In genomic region chr6:94272327-94272726, GRCh38 we compare ENCODE assay signal across 15 cellular contexts.
"Had no signal": no experiment of that assay in that cellular context is flagged by ENCODE, and none has a peak within 500 bp of the region (broad histone marks: within the 10 kb centered on the region; RNA-seq: fewer than 3 reads in every experiment).

No MANE protein-coding gene starts in this region.

- H3K36me3 ChIP-seq: brain microvascular endothelial cell, gastroesophageal sphincter, upper lobe of right lung had no signal

- H3K27me3 Mint-ChIP-seq: activated CD4-positive, alpha-beta memory T cell treated with anti-CD3 and anti-CD28 coated beads for 36 hours; activated naive CD8-positive, alpha-beta T cell treated with anti-CD3 and anti-CD28 coated beads for 36 hours; stimulated activated naive CD8-positive, alpha-beta T cell treated with anti-CD3 and anti-CD28 coated beads, Interleukin-15, Interleukin-2, amounts not matched to agents 100 ng/mL and 50 ng/mL, for 24 hours had no signal

- H3K4me3 ChIP-seq: gastroesophageal sphincter, upper lobe of right lung had no signal

- H3K4me3 Mint-ChIP-seq: activated CD4-positive, alpha-beta memory T cell treated with anti-CD3 and anti-CD28 coated beads for 36 hours; activated naive CD8-positive, alpha-beta T cell treated with anti-CD3 and anti-CD28 coated beads for 36 hours; stimulated activated naive CD8-positive, alpha-beta T cell treated with anti-CD3 and anti-CD28 coated beads, Interleukin-15, Interleukin-2, amounts not matched to agents 100 ng/mL and 50 ng/mL, for 24 hours had no signal

- H3K27me3 ChIP-seq: brain microvascular endothelial cell, gastroesophageal sphincter, upper lobe of right lung had no signal

- H2AFZ ChIP-seq: parathyroid adenoma had no signal

- H3K36me3 Mint-ChIP-seq: activated CD4-positive, alpha-beta memory T cell treated with anti-CD3 and anti-CD28 coated beads for 36 hours; activated naive CD8-positive, alpha-beta T cell treated with anti-CD3 and anti-CD28 coated beads for 36 hours had no signal

- H3K9ac ChIP-seq: parathyroid adenoma had no signal

- H3K4me1 Mint-ChIP-seq: activated naive CD8-positive, alpha-beta T cell treated with anti-CD3 and anti-CD28 coated beads for 36 hours had no signal

- H3K27ac ChIP-seq: brain microvascular endothelial cell, gastroesophageal sphincter, parathyroid adenoma, upper lobe of right lung had no signal

- ATAC-seq: gastroesophageal sphincter, upper lobe of right lung had no signal

- H3K4me1 ChIP-seq: gastroesophageal sphincter, parathyroid adenoma, upper lobe of right lung had no signal

- DNase-seq: activated CD4-positive, alpha-beta memory T cell treated with anti-CD3 and anti-CD28 coated beads for 36 hours; activated gamma-delta T cell treated with Interleukin-2 at 50 U/mL for 16 hours; activated naive CD8-positive, alpha-beta T cell treated with anti-CD3 and anti-CD28 coated beads for 36 hours; activated T-cell treated with anti-CD3 and anti-CD28 coated beads, Interleukin-2, amount 50 U/mL, for 48 hours; brain microvascular endothelial cell; cerebellar nuclear complex; dermis blood vessel endothelial cell; kidney glomerular epithelial cell; retina; stimulated activated CD4-positive, alpha-beta T cell treated with anti-CD3 and anti-CD28 coated beads, Interleukin-15, amount 100 ng/mL, for 24 hours; stimulated activated CD4-positive, alpha-beta T cell treated with anti-CD3 and anti-CD28 coated beads, Interleukin-4, amount 100 ng/mL, for 24 hours; upper lobe of right lung had no signal

- H3K79me2 ChIP-seq: parathyroid adenoma had no signal

- H3K9me3 ChIP-seq: upper lobe of right lung had no signal

- H3K27ac Mint-ChIP-seq: activated CD4-positive, alpha-beta memory T cell treated with anti-CD3 and anti-CD28 coated beads for 36 hours; activated naive CD8-positive, alpha-beta T cell treated with anti-CD3 and anti-CD28 coated beads for 36 hours; stimulated activated naive CD8-positive, alpha-beta T cell treated with anti-CD3 and anti-CD28 coated beads, Interleukin-15, Interleukin-2, amounts not matched to agents 100 ng/mL and 50 ng/mL, for 24 hours had no signal
